22 cellular contexts compared by ENCODE assay signal in the genomic region with DNA sequence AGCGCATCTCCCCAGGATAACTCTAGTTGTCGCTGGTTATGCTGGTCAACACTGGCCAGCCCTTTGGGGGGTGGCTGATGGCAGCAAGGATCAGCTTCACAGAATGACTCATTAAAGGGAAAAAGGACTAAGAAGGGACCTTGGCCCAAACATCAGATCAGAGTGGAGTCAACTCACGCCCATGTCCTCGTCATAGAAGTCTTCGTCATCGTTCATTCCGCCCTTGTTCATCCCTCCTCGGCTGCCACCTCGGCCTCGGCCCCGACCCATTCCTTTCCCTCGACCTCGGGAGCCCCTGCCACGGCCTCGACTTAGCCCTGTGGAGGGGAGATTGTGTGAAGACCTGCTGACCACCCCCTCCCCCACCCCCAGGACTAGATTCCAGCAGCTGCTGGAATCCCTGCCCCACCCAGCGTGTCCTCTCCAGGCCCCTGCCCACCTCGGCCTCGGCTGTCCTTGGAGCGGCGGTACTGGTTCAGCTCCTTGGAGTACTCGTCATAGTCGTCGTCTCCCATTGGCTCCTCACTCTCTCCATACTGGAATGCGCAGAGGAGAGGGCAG. TPM values are rescaled to one million over a fixed set of nuclear protein-coding genes. Genes with fewer than 3 reads are reported as not detected.
DNase-seq lines count a peak whose midpoint lies in the region; ATAC-seq and TF ChIP-seq lines count a peak whose summit lies in the region.
"Had no signal": no experiment of that assay in that cellular context is flagged by ENCODE, and none has a peak within 500 bp of the region (broad histone marks: within the 10 kb centered on the region; RNA-seq: fewer than 3 reads in every experiment).

No MANE protein-coding gene starts in this region.

- H3K9ac ChIP-seq in H9 (ENCODE audit: extremely low read depth, insufficient read length, low read length) (no peak overlapping the region), Karpas-422 (ENCODE audit: low read length) (no peak overlapping the region)
- H3K9ac ChIP-seq: SK-N-SH had no signal

- H3K4me1 Mint-ChIP-seq in activated naive CD4-positive, alpha-beta T cell treated with anti-CD3 and anti-CD28 coated beads for 36 hours (ENCODE audit: low read depth): no peaks in the 10 kb centered on the region
- H3K4me1 Mint-ChIP-seq in H9: peaks cover 8% of the 10 kb centered on the region in 2 experiments; a peak in 2 of 4 replicates
- peaks cover 26% of the 10 kb centered on the region for H3K4me1 Mint-ChIP-seq in activated T-helper 1 cell treated with anti-CD3 and anti-CD28 coated beads, Interleukin-12 subunit alpha, Interleukin-12 subunit beta, Interleukin-2, Interleukin-4 antibody, amounts not matched to agents 30 ng/mL and 10 ng/mL and 1 ng/mL, durations not matched to agents 14 hours and 24 hours and 36 hours (ENCODE audit: low read depth)
- H3K4me1 Mint-ChIP-seq in stimulated activated effector memory CD8-positive, alpha-beta T cell treated with anti-CD3 and anti-CD28 coated beads, Interleukin-12 subunit alpha, Interleukin-12 subunit beta, amount 100 ng/mL, for 72 hours: peaks cover 8% of the 10 kb centered on the region

- H4K8ac ChIP-seq in H9 (replicated peaks; ENCODE audit: insufficient read length, low read depth, low read length): no peak overlapping the region

- no peak overlapping the region for H3K4me2 ChIP-seq in H9 (ENCODE audit: insufficient read depth, insufficient read length, low read length)
- H3K4me2 ChIP-seq in Karpas-422 (ENCODE audit: low read depth, low read length, poor library complexity, severe bottlenecking): no peak overlapping the region
- H3K4me2 ChIP-seq: A549, SK-N-SH had no signal

- no peak overlapping the region for H4K5ac ChIP-seq in H9 (ENCODE audit: insufficient read length, low read depth, low read length)

- H3K14ac ChIP-seq in H9 (ENCODE audit: insufficient read depth, low read length): no peak overlapping the region

- H3K79me2 ChIP-seq in H9 (ENCODE audit: insufficient read depth, low read length) (no peaks in the 10 kb centered on the region), Karpas-422 (ENCODE audit: low read length) (peaks cover 8% of the 10 kb centered on the region; the same call in 1 of the 2 replicates)

- H4K20me1 ChIP-seq in H9 (ENCODE audit: control insufficient read depth, insufficient read depth, insufficient read length): no peaks in the 10 kb centered on the region
- H4K20me1 ChIP-seq in Karpas-422 (ENCODE audit: insufficient read depth, low read depth, low read length): no peaks in the 10 kb centered on the region

- no peak overlapping the region for H2BK15ac ChIP-seq in H9 (ENCODE audit: low read depth, low read length)

- H3K23ac ChIP-seq in H9 (ENCODE audit: insufficient read length, low read depth, low read length): no peak overlapping the region

- H3K4ac ChIP-seq in H9 (ENCODE audit: low read depth, low read length): no peak overlapping the region

- TF ChIP-seq CTCF in H9 (conservative IDR thresholded peaks at IDR 0.05): no peak

- H2BK5ac ChIP-seq in H9 (ENCODE audit: insufficient read length, low read length): no peak overlapping the region

- no peaks in the 10 kb centered on the region for H3K9me3 Mint-ChIP-seq in activated naive CD4-positive, alpha-beta T cell treated with anti-CD3 and anti-CD28 coated beads, Interleukin-2, amount 50 U/mL, for 72 hours
- H3K9me3 Mint-ChIP-seq in activated naive CD4-positive, alpha-beta T cell treated with anti-CD3 and anti-CD28 coated beads for 36 hours: no peaks in the 10 kb centered on the region
- no peaks in the 10 kb centered on the region for H3K9me3 Mint-ChIP-seq in H9
- H3K9me3 Mint-ChIP-seq in activated T-helper 1 cell treated with anti-CD3 and anti-CD28 coated beads, Interleukin-12 subunit alpha, Interleukin-12 subunit beta, Interleukin-2, Interleukin-4 antibody, amounts not matched to agents 30 ng/mL and 10 ng/mL and 1 ng/mL, durations not matched to agents 14 hours and 24 hours and 36 hours: no peaks in the 10 kb centered on the region
- H3K9me3 Mint-ChIP-seq in stimulated activated effector memory CD8-positive, alpha-beta T cell treated with anti-CD3 and anti-CD28 coated beads, Interleukin-12 subunit alpha, Interleukin-12 subunit beta, amount 100 ng/mL, for 72 hours: no peaks in the 10 kb centered on the region
- H3K9me3 Mint-ChIP-seq: CD4-positive, alpha-beta memory T cell had no signal

- no peaks in the 10 kb centered on the region for H3K27me3 ChIP-seq in H9 (ENCODE audit: insufficient read depth, low read length)
- H3K27me3 ChIP-seq in Karpas-422 (ENCODE audit: low read length): no peaks in the 10 kb centered on the region

- H2AK5ac ChIP-seq in H9 (ENCODE audit: insufficient read length, low read length): no peak overlapping the region

- no peaks in the 10 kb centered on the region for H3K9me2 ChIP-seq in Karpas-422 (replicated peaks; ENCODE audit: insufficient read depth, low read length)
- H3K9me2 ChIP-seq: SK-N-SH had no signal

- no peak overlapping the region for H3K4me3 Mint-ChIP-seq in activated naive CD4-positive, alpha-beta T cell treated with anti-CD3 and anti-CD28 coated beads for 36 hours
- no peak overlapping the region for H3K4me3 Mint-ChIP-seq in H9
- H3K4me3 Mint-ChIP-seq in activated T-helper 1 cell treated with anti-CD3 and anti-CD28 coated beads, Interleukin-12 subunit alpha, Interleukin-12 subunit beta, Interleukin-2, Interleukin-4 antibody, amounts not matched to agents 30 ng/mL and 10 ng/mL and 1 ng/mL, durations not matched to agents 14 hours and 24 hours and 36 hours: no peak overlapping the region
- no peak overlapping the region for H3K4me3 Mint-ChIP-seq in stimulated activated effector memory CD8-positive, alpha-beta T cell treated with anti-CD3 and anti-CD28 coated beads, Interleukin-12 subunit alpha, Interleukin-12 subunit beta, amount 100 ng/mL, for 72 hours
- H3K4me3 Mint-ChIP-seq: CD4-positive, alpha-beta memory T cell had no signal

- H2BK12ac ChIP-seq in H9 (ENCODE audit: insufficient read length, low read depth, low read length): no peak overlapping the region

- DNase-seq in activated naive CD4-positive, alpha-beta T cell treated with anti-CD3 and anti-CD28 coated beads, Interleukin-2, amount 50 U/mL, for 72 hours (ENCODE audit: low spot score in 2 of 2): no peak
- DNase-seq in activated naive CD4-positive, alpha-beta T cell treated with anti-CD3 and anti-CD28 coated beads for 36 hours: no peak
- DNase-seq in H9 (no peak), glomerular visceral epithelial cell (ENCODE audit: extremely low spot score) (no peak), Karpas-422 (no peak)
- DNase-seq in activated T-helper 1 cell treated with anti-CD3 and anti-CD28 coated beads, Interleukin-12 subunit alpha, Interleukin-12 subunit beta, Interleukin-2, Interleukin-4 antibody, amounts not matched to agents 30 ng/mL and 10 ng/mL and 1 ng/mL, durations not matched to agents 14 hours and 24 hours and 36 hours (ENCODE audit: low spot score): no peak
- no peak for DNase-seq in stimulated activated effector memory CD8-positive, alpha-beta T cell treated with anti-CD3 and anti-CD28 coated beads, Interleukin-12 subunit alpha, Interleukin-12 subunit beta, amount 100 ng/mL, for 72 hours (ENCODE audit: low spot score in 2 of 2)
- DNase-seq: AML-193; C1 segment of cervical spinal cord; CD4-positive, alpha-beta memory T cell; COR-L47; GOT3; MV-4-11; NCI-H1105; NCI-H146; NCI-H1930; NCI-H2107; NCI-H524; NCI-H774; SK-N-SH had no signal

- H3K36me3 Mint-ChIP-seq in activated naive CD4-positive, alpha-beta T cell treated with anti-CD3 and anti-CD28 coated beads, Interleukin-2, amount 50 U/mL, for 72 hours: peaks cover 1 to 19% of the 10 kb centered on the region in 2 donors
- peaks cover 37% of the 10 kb centered on the region for H3K36me3 Mint-ChIP-seq in activated naive CD4-positive, alpha-beta T cell treated with anti-CD3 and anti-CD28 coated beads for 36 hours (ENCODE audit: low read depth)
- peaks cover 41 to 92% (median 90%) of the 10 kb centered on the region in 3 experiments; a peak in 6 of 7 replicates for H3K36me3 Mint-ChIP-seq in H9 (ENCODE audit: insufficient read depth in 1 of 3, low read depth in 3 of 3)
- peaks cover 52% of the 10 kb centered on the region for H3K36me3 Mint-ChIP-seq in activated T-helper 1 cell treated with anti-CD3 and anti-CD28 coated beads, Interleukin-12 subunit alpha, Interleukin-12 subunit beta, Interleukin-2, Interleukin-4 antibody, amounts not matched to agents 30 ng/mL and 10 ng/mL and 1 ng/mL, durations not matched to agents 14 hours and 24 hours and 36 hours (ENCODE audit: low read depth)
- H3K36me3 Mint-ChIP-seq in stimulated activated effector memory CD8-positive, alpha-beta T cell treated with anti-CD3 and anti-CD28 coated beads, Interleukin-12 subunit alpha, Interleukin-12 subunit beta, amount 100 ng/mL, for 72 hours: peaks cover 100% of the 10 kb centered on the region

- no CpG with 5 or more reads among the region's 24 CpGs for WGBS in H9 (ENCODE audit: extremely low coverage, insufficient read length, low lambda C conversion rate)

- no peak overlapping the region for H2BK20ac ChIP-seq in H9 (ENCODE audit: low read depth, low read length, poor library complexity, severe bottlenecking)

- no peak overlapping the region for H3K56ac ChIP-seq in H9 (ENCODE audit: insufficient read length, low read depth, low read length)

- H2BK120ac ChIP-seq in H9 (ENCODE audit: low read depth, low read length, poor library complexity, severe bottlenecking): no peak overlapping the region

- H3K27ac Mint-ChIP-seq in activated naive CD4-positive, alpha-beta T cell treated with anti-CD3 and anti-CD28 coated beads, Interleukin-2, amount 50 U/mL, for 72 hours: peak overlapping the region; percentile 72 to 74
- no peak overlapping the region for H3K27ac Mint-ChIP-seq in activated naive CD4-positive, alpha-beta T cell treated with anti-CD3 and anti-CD28 coated beads for 36 hours
- H3K27ac Mint-ChIP-seq in H9: peak overlapping the region in 2 of 3 experiments; percentile 44 to 51; a peak in 2 of 7 replicates
- H3K27ac Mint-ChIP-seq in activated T-helper 1 cell treated with anti-CD3 and anti-CD28 coated beads, Interleukin-12 subunit alpha, Interleukin-12 subunit beta, Interleukin-2, Interleukin-4 antibody, amounts not matched to agents 30 ng/mL and 10 ng/mL and 1 ng/mL, durations not matched to agents 14 hours and 24 hours and 36 hours: peak overlapping the region; percentile 40
- peak overlapping the region; percentile 71 for H3K27ac Mint-ChIP-seq in stimulated activated effector memory CD8-positive, alpha-beta T cell treated with anti-CD3 and anti-CD28 coated beads, Interleukin-12 subunit alpha, Interleukin-12 subunit beta, amount 100 ng/mL, for 72 hours

- H3K36me3 ChIP-seq in Karpas-422 (ENCODE audit: insufficient read depth, low read length): peaks cover 44% of the 10 kb centered on the region

- H3K4me1 ChIP-seq in H9 (ENCODE audit: insufficient read depth, low read length) (peaks cover 4% of the 10 kb centered on the region; the same call in 1 of the 2 replicates), Karpas-422 (ENCODE audit: low read length) (no peaks in the 10 kb centered on the region)

- intact Hi-C loops in activated naive CD4-positive, alpha-beta T cell treated with anti-CD3 and anti-CD28 coated beads for 36 hours (cut with micrococcal nuclease): no loop called here
- intact Hi-C loops in activated T-helper 1 cell treated with anti-CD3 and anti-CD28 coated beads, Interleukin-12 subunit alpha, Interleukin-12 subunit beta, Interleukin-2, Interleukin-4 antibody, amounts not matched to agents 30 ng/mL and 10 ng/mL and 1 ng/mL, durations not matched to agents 14 hours and 24 hours and 36 hours (cut with micrococcal nuclease): no loop called here

- H3K18ac ChIP-seq in H9 (ENCODE audit: insufficient read length, low read depth, low read length): no peak overlapping the region

- no peaks in the 10 kb centered on the region for H3K23me2 ChIP-seq in H9 (ENCODE audit: insufficient read length, low read depth, low read length, poor library complexity, severe bottlenecking)

- no peak overlapping the region for H2AFZ ChIP-seq in H9 (ENCODE audit: low read length)
- no peak overlapping the region for H2AFZ ChIP-seq in Karpas-422 (ENCODE audit: low read length)

- H3T11ph ChIP-seq in H9 (ENCODE audit: low read length): no peak overlapping the region

- no peaks in the 10 kb centered on the region for H3K79me1 ChIP-seq in H9 (ENCODE audit: insufficient read depth, low read depth, low read length, poor library complexity, severe bottlenecking)

- ATAC-seq in activated naive CD4-positive, alpha-beta T cell treated with anti-CD3 and anti-CD28 coated beads, Interleukin-2, amount 50 U/mL, for 72 hours: no peak
- no peak for ATAC-seq in stimulated activated effector memory CD8-positive, alpha-beta T cell treated with anti-CD3 and anti-CD28 coated beads, Interleukin-12 subunit alpha, Interleukin-12 subunit beta, amount 100 ng/mL, for 72 hours
- ATAC-seq: A549, HCT116 had no signal

- H3K9me3 ChIP-seq in H9 (ENCODE audit: control insufficient read depth, low read depth, low read length) (no peaks in the 10 kb centered on the region), Karpas-422 (ENCODE audit: low read length) (no peaks in the 10 kb centered on the region)
- H3K9me3 ChIP-seq: A549, SK-N-SH had no signal

- H3K4me3 ChIP-seq in Karpas-422 (ENCODE audit: low read length): no peak overlapping the region
- H3K4me3 ChIP-seq: A549 had no signal

- H4K91ac ChIP-seq in H9 (ENCODE audit: insufficient read length, low read depth, low read length): no peak overlapping the region

- no peak overlapping the region for H3K27ac ChIP-seq in H9 (ENCODE audit: insufficient read length, low read depth, low read length)
- H3K27ac ChIP-seq in Karpas-422 (ENCODE audit: low read length): no peak overlapping the region
- H3K27ac ChIP-seq: A549 had no signal

- H3K27me3 Mint-ChIP-seq in activated naive CD4-positive, alpha-beta T cell treated with anti-CD3 and anti-CD28 coated beads for 36 hours (ENCODE audit: low read depth): no peaks in the 10 kb centered on the region
- no peaks in the 10 kb centered on the region for H3K27me3 Mint-ChIP-seq in H9 (ENCODE audit: low read depth)
- H3K27me3 Mint-ChIP-seq in activated T-helper 1 cell treated with anti-CD3 and anti-CD28 coated beads, Interleukin-12 subunit alpha, Interleukin-12 subunit beta, Interleukin-2, Interleukin-4 antibody, amounts not matched to agents 30 ng/mL and 10 ng/mL and 1 ng/mL, durations not matched to agents 14 hours and 24 hours and 36 hours (ENCODE audit: insufficient read depth): no peaks in the 10 kb centered on the region
- H3K27me3 Mint-ChIP-seq: CD4-positive, alpha-beta memory T cell had no signal

- CTCF ChIA-PET in activated naive CD4-positive, alpha-beta T cell treated with anti-CD3 and anti-CD28 coated beads for 36 hours (lab: Charles Lee): interaction anchor here (1.4 kb wide), 1 partner anchor 40 kb away, joined by 3 read pairs; no protein-coding TSS in a partner anchor

RNA-seq across cellular contexts. Expression of a gene that starts 28.6 kb away (rescaled TPM):
- 100 to 1,000 TPM in 1 of 2 donors, 10 to 100 TPM in 1; 49.8 to 112 TPM for total RNA-seq in activated naive CD4-positive, alpha-beta T cell treated with anti-CD3 and anti-CD28 coated beads, Interleukin-2, amount 50 U/mL, for 72 hours
- total RNA-seq in activated naive CD4-positive, alpha-beta T cell treated with anti-CD3 and anti-CD28 coated beads for 36 hours: 10 to 100 TPM; 46.0 to 48.8 TPM
- total RNA-seq in H9 (2021): 105 and 109 TPM in 2 replicates
- 111 and 114 TPM in 2 replicates for total RNA-seq in activated T-helper 1 cell treated with anti-CD3 and anti-CD28 coated beads, Interleukin-12 subunit alpha, Interleukin-12 subunit beta, Interleukin-2, Interleukin-4 antibody, amounts not matched to agents 30 ng/mL and 10 ng/mL and 1 ng/mL, durations not matched to agents 14 hours and 24 hours and 36 hours
- 13.0 and 29.4 TPM in 2 replicates for total RNA-seq in Karpas-422 (2014; rRNA removed; shearing (Covaris generic); ENCODE audit: low replicate concordance)

RNA-seq across cellular contexts. Expression of a gene that starts 36.5 kb away (rescaled TPM):
- total RNA-seq in activated naive CD4-positive, alpha-beta T cell treated with anti-CD3 and anti-CD28 coated beads, Interleukin-2, amount 50 U/mL, for 72 hours: 10 to 100 TPM; 41.4 to 51.0 TPM
- total RNA-seq in activated naive CD4-positive, alpha-beta T cell treated with anti-CD3 and anti-CD28 coated beads for 36 hours: 10 to 100 TPM; 54.8 to 56.6 TPM
- total RNA-seq in H9 (2021): 65.1 and 66.9 TPM in 2 replicates
- total RNA-seq in activated T-helper 1 cell treated with anti-CD3 and anti-CD28 coated beads, Interleukin-12 subunit alpha, Interleukin-12 subunit beta, Interleukin-2, Interleukin-4 antibody, amounts not matched to agents 30 ng/mL and 10 ng/mL and 1 ng/mL, durations not matched to agents 14 hours and 24 hours and 36 hours: 51.0 and 52.1 TPM in 2 replicates
- total RNA-seq in Karpas-422 (2014; rRNA removed; shearing (Covaris generic); ENCODE audit: low replicate concordance): 35.8 and 67.5 TPM in 2 replicates

RNA-seq across cellular contexts. Expression of a gene that starts 45.7 kb away (rescaled TPM):
- total RNA-seq in activated naive CD4-positive, alpha-beta T cell treated with anti-CD3 and anti-CD28 coated beads, Interleukin-2, amount 50 U/mL, for 72 hours: 100 to 1,000 TPM; 121 to 178 TPM
- 100 to 1,000 TPM; 160 to 161 TPM for total RNA-seq in activated naive CD4-positive, alpha-beta T cell treated with anti-CD3 and anti-CD28 coated beads for 36 hours
- 232 and 234 TPM in 2 replicates for total RNA-seq in H9 (2021)
- total RNA-seq in activated T-helper 1 cell treated with anti-CD3 and anti-CD28 coated beads, Interleukin-12 subunit alpha, Interleukin-12 subunit beta, Interleukin-2, Interleukin-4 antibody, amounts not matched to agents 30 ng/mL and 10 ng/mL and 1 ng/mL, durations not matched to agents 14 hours and 24 hours and 36 hours: 141 and 142 TPM in 2 replicates
- total RNA-seq in Karpas-422 (2014; rRNA removed; shearing (Covaris generic); ENCODE audit: low replicate concordance): 47.5 and 83.0 TPM in 2 replicates
